Comparison of ENCODE assay signal across 3 cellular contexts in the genomic region with DNA sequence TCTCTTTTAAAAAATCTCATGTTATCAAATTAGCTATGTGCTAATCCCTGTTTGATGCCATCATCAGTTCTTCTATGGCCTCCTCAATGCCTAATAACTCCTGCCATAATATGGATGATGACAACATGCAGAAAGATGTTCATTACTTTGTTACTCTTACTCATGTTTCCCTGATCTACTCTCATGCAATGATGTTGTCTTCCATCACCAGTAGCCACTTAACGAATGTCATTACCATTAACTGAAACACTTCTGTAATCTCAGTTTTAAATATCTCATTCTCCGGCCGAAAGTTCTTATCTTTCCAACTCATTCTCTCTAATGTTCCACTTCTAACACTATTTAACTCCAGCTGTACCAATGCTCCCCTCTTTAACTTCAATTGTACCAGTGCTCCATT.
"Had no signal": no experiment of that assay in that cellular context is flagged by ENCODE, and none has a peak within 500 bp of the region (broad histone marks: within the 10 kb centered on the region; RNA-seq: fewer than 3 reads in every experiment).

No MANE protein-coding gene starts in this region.

- ATAC-seq: GM12878 had no signal

- DNase-seq: GDM1, GF-D8 had no signal

- H3K4me3 ChIP-seq: GM12878 had no signal
